ENCODE assay signal across 2 cellular contexts in genomic region chr2:236167297-236168109, GRCh38.
A peak's percentile ranks its signal among the peaks of the same experiment; 100 is the strongest.
TF ChIP-seq lines count a peak whose summit lies in the region.

No MANE protein-coding gene starts in this region.

TF ChIP-seq in HEK293, 187 proteins besides CTCF, POLR2A, EP300 and RAD21 (continued from another document and continues in another):
- peak; percentile 13; the same call in 1 of the 2 replicates for TF ChIP-seq ZNF513 (tag by site-specific recombination; IDR thresholded peaks at IDR 0.05)
- no peak for TF ChIP-seq ZNF302 (tag by site-specific recombination; IDR thresholded peaks at IDR 0.05; ENCODE audit: low read depth)
- TF ChIP-seq PBX3 (CRISPR knock-in tag; IDR thresholded peaks at IDR 0.05), result no peak
- TF ChIP-seq, protein P1, sequence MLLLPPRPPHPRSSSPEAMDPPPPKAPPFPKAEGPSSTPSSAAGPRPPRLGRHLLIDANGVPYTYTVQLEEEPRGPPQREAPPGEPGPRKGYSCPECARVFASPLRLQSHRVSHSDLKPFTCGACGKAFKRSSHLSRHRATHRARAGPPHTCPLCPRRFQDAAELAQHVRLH (tag by site-specific recombination; IDR thresholded peaks at IDR 0.05), result no peak
- no peak for TF ChIP-seq ZNF830 (tag by site-specific recombination; IDR thresholded peaks at IDR 0.05; ENCODE audit: low read depth)
- no peak for TF ChIP-seq ZSCAN23 (tag by site-specific recombination; IDR thresholded peaks at IDR 0.05)
- TF ChIP-seq KLF10 (tag by site-specific recombination; IDR thresholded peaks at IDR 0.05), result no peak
- TF ChIP-seq ZNF555 (tag by site-specific recombination; conservative IDR thresholded peaks at IDR 0.05), result no peak
- TF ChIP-seq ZNF423 (tag by site-specific recombination; IDR thresholded peaks at IDR 0.05), result no peak
- no peak for TF ChIP-seq TCF7L2 (IDR thresholded peaks at IDR 0.05; ENCODE audit: borderline replicate concordance, low read depth, low read length)
- no peak for TF ChIP-seq ZNF140 (tag by site-specific recombination; IDR thresholded peaks at IDR 0.05)
- no peak for TF ChIP-seq ZFP69B (tag by site-specific recombination; IDR thresholded peaks at IDR 0.05)
- no peak for TF ChIP-seq ZNF654 (tag by site-specific recombination; IDR thresholded peaks at IDR 0.05; ENCODE audit: low read depth)
- no peak for TF ChIP-seq ZNF791 (tag by site-specific recombination; IDR thresholded peaks at IDR 0.05)
- no peak for TF ChIP-seq ZNF174 (tag by site-specific recombination; IDR thresholded peaks at IDR 0.05)
- no peak for TF ChIP-seq ZNF561 (tag by site-specific recombination; IDR thresholded peaks at IDR 0.05; ENCODE audit: borderline replicate concordance)
- TF ChIP-seq ZNF16 (tag by site-specific recombination; IDR thresholded peaks at IDR 0.05; ENCODE audit: low read depth), result no peak
- TF ChIP-seq ATF2 (tag by site-specific recombination; IDR thresholded peaks at IDR 0.05; ENCODE audit: low read depth), result no peak
- TF ChIP-seq ZNF266 (tag by site-specific recombination; IDR thresholded peaks at IDR 0.05; ENCODE audit: low read depth), result no peak
- no peak for TF ChIP-seq ZNF138 (tag by site-specific recombination; IDR thresholded peaks at IDR 0.05; ENCODE audit: borderline replicate concordance)
- no peak for TF ChIP-seq ZNF37A (tag by site-specific recombination; IDR thresholded peaks at IDR 0.05)
- no peak for TF ChIP-seq GLI4 (tag by site-specific recombination; IDR thresholded peaks at IDR 0.05)
- no peak for TF ChIP-seq ZBTB1 (tag by site-specific recombination; IDR thresholded peaks at IDR 0.05)
- no peak for TF ChIP-seq ZNF175 (tag by site-specific recombination; IDR thresholded peaks at IDR 0.05)
- TF ChIP-seq ZNF350 (tag by site-specific recombination; IDR thresholded peaks at IDR 0.05), result no peak
- TF ChIP-seq, protein P2, sequence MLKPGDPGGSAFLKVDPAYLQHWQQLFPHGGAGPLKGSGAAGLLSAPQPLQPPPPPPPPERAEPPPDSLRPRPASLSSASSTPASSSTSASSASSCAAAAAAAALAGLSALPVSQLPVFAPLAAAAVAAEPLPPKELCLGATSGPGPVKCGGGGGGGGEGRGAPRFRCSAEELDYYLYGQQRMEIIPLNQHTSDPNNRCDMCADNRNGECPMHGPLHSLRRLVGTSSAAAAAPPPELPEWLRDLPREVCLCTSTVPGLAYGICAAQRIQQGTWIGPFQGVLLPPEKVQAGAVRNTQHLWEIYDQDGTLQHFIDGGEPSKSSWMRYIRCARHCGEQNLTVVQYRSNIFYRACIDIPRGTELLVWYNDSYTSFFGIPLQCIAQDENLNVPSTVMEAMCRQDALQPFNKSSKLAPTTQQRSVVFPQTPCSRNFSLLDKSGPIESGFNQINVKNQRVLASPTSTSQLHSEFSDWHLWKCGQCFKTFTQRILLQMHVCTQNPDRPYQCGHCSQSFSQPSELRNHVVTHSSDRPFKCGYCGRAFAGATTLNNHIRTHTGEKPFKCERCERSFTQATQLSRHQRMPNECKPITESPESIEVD (tag by site-specific recombination; IDR thresholded peaks at IDR 0.05), result no peak
- no peak for TF ChIP-seq ZNF596 (tag by site-specific recombination; IDR thresholded peaks at IDR 0.05)
- TF ChIP-seq ZNF658 (tag by site-specific recombination; IDR thresholded peaks at IDR 0.05), result no peak
- TF ChIP-seq ZNF112 (tag by site-specific recombination; IDR thresholded peaks at IDR 0.05), result no peak

TF ChIP-seq in K562, 482 proteins besides CTCF, POLR2A, EP300 and RAD21 (continued from another document and continues in another):
- TF ChIP-seq UBTF (IDR thresholded peaks at IDR 0.05; ENCODE audit: borderline replicate concordance in 1 of 2, low read depth in 2 of 2, low read length in 2 of 2) (peak in 1 of 2 experiments; percentile 77; a peak in 1 of 4 replicates), ZNF143 (CRISPR knock-in tag; IDR thresholded peaks at IDR 0.05) (no peak), CHCHD3 (CRISPR knock-in tag; IDR thresholded peaks at IDR 0.05) (no peak), GABPB2 (CRISPR knock-in tag; conservative IDR thresholded peaks at IDR 0.05) (no peak), CREB1 (IDR thresholded peaks at IDR 0.05) (peak; percentile 17; the same call in 1 of the 2 replicates), CREB1 (CRISPR knock-in tag; IDR thresholded peaks at IDR 0.05) (0 out of 2 replicates have a peak, but pooled peaks have one; percentile 11), SPI1 (IDR thresholded peaks at IDR 0.05; ENCODE audit: borderline replicate concordance, low read depth, low read length) (no peak), ZNF518B (CRISPR knock-in tag; IDR thresholded peaks at IDR 0.05) (no peak), ZNF436 (CRISPR knock-in tag; IDR thresholded peaks at IDR 0.05) (0 out of 2 replicates have a peak, but pooled peaks have one; percentile 29), EZH2 (IDR thresholded peaks at IDR 0.05; ENCODE audit: borderline replicate concordance, low read depth, low read length) (no peak), ZSCAN32 (CRISPR knock-in tag; IDR thresholded peaks at IDR 0.05) (no peak), TEAD1 (CRISPR knock-in tag; IDR thresholded peaks at IDR 0.05) (no peak), ZBTB7A (IDR thresholded peaks at IDR 0.05; ENCODE audit: borderline replicate concordance, control insufficient read depth, low read depth, low read length) (peak; percentile 32; the same call in 1 of the 2 replicates), ZNF717 (CRISPR knock-in tag; IDR thresholded peaks at IDR 0.05) (no peak), RBBP5 (IDR thresholded peaks at IDR 0.05; ENCODE audit: borderline replicate concordance, insufficient read depth, low read length, poor library complexity, severe bottlenecking) (no peak), LARP7 (IDR thresholded peaks at IDR 0.05) (no peak), POLR2G (IDR thresholded peaks at IDR 0.05; ENCODE audit: low read depth, low read length) (peak; percentile 10; the same call in 1 of the 2 replicates), STAG1 (CRISPR knock-in tag; IDR thresholded peaks at IDR 0.05; ENCODE audit: borderline replicate concordance) (peak; percentile 68; the same call in 1 of the 2 replicates), ATF1 (CRISPR knock-in tag; IDR thresholded peaks at IDR 0.05) (no peak), ATF1 (tag; IDR thresholded peaks at IDR 0.05) (peak; percentile 13; the same call in 1 of the 2 replicates), ATF2 (CRISPR knock-in tag; IDR thresholded peaks at IDR 0.05) (no peak), ARID2 (IDR thresholded peaks at IDR 0.05) (no peak), BRF1 (IDR thresholded peaks at IDR 0.05; ENCODE audit: borderline replicate concordance, extremely low read depth, insufficient read length) (no peak), CTBP1 (IDR thresholded peaks at IDR 0.05; ENCODE audit: borderline replicate concordance) (peak; percentile 49; the same call in 1 of the 2 replicates), ZNF76 (CRISPR knock-in tag; IDR thresholded peaks at IDR 0.05; ENCODE audit: borderline replicate concordance) (no peak), ZSCAN29 (IDR thresholded peaks at IDR 0.05) (peak; percentile 90; the same call in 1 of the 2 replicates)
- TF ChIP-seq, protein P3, sequence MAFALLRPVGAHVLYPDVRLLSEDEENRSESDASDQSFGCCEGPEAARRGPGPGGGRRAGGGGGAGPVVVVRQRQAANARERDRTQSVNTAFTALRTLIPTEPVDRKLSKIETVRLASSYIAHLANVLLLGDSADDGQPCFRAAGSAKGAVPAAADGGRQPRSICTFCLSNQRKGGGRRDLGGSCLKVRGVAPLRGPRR (CRISPR knock-in tag; IDR thresholded peaks at IDR 0.05), result no peak
- TF ChIP-seq, protein P4, sequence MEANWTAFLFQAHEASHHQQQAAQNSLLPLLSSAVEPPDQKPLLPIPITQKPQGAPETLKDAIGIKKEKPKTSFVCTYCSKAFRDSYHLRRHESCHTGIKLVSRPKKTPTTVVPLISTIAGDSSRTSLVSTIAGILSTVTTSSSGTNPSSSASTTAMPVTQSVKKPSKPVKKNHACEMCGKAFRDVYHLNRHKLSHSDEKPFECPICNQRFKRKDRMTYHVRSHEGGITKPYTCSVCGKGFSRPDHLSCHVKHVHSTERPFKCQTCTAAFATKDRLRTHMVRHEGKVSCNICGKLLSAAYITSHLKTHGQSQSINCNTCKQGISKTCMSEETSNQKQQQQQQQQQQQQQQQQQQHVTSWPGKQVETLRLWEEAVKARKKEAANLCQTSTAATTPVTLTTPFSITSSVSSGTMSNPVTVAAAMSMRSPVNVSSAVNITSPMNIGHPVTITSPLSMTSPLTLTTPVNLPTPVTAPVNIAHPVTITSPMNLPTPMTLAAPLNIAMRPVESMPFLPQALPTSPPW (CRISPR knock-in tag; IDR thresholded peaks at IDR 0.05), result peak; percentile 28; the same call in 1 of the 2 replicates
- TF ChIP-seq, protein P5, sequence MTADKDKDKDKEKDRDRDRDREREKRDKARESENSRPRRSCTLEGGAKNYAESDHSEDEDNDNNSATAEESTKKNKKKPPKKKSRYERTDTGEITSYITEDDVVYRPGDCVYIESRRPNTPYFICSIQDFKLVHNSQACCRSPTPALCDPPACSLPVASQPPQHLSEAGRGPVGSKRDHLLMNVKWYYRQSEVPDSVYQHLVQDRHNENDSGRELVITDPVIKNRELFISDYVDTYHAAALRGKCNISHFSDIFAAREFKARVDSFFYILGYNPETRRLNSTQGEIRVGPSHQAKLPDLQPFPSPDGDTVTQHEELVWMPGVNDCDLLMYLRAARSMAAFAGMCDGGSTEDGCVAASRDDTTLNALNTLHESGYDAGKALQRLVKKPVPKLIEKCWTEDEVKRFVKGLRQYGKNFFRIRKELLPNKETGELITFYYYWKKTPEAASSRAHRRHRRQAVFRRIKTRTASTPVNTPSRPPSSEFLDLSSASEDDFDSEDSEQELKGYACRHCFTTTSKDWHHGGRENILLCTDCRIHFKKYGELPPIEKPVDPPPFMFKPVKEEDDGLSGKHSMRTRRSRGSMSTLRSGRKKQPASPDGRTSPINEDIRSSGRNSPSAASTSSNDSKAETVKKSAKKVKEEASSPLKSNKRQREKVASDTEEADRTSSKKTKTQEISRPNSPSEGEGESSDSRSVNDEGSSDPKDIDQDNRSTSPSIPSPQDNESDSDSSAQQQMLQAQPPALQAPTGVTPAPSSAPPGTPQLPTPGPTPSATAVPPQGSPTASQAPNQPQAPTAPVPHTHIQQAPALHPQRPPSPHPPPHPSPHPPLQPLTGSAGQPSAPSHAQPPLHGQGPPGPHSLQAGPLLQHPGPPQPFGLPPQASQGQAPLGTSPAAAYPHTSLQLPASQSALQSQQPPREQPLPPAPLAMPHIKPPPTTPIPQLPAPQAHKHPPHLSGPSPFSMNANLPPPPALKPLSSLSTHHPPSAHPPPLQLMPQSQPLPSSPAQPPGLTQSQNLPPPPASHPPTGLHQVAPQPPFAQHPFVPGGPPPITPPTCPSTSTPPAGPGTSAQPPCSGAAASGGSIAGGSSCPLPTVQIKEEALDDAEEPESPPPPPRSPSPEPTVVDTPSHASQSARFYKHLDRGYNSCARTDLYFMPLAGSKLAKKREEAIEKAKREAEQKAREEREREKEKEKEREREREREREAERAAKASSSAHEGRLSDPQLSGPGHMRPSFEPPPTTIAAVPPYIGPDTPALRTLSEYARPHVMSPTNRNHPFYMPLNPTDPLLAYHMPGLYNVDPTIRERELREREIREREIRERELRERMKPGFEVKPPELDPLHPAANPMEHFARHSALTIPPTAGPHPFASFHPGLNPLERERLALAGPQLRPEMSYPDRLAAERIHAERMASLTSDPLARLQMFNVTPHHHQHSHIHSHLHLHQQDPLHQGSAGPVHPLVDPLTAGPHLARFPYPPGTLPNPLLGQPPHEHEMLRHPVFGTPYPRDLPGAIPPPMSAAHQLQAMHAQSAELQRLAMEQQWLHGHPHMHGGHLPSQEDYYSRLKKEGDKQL (CRISPR knock-in tag; IDR thresholded peaks at IDR 0.05; ENCODE audit: borderline replicate concordance), result no peak
